ENCODE assay signal across 1 cellular context in genomic region chr3:45538641-45538986, GRCh38.
TF ChIP-seq lines count a peak whose summit lies in the region.

No MANE protein-coding gene starts in this region.

TF ChIP-seq in endothelial cell of umbilical vein, 7 proteins besides CTCF, POLR2A, EP300 and RAD21:
- TF ChIP-seq POLR2AphosphoS5 (IDR thresholded peaks at IDR 0.05; ENCODE audit: insufficient read depth, low read depth, low read length): no peak
- TF ChIP-seq EZH2 (IDR thresholded peaks at IDR 0.05; ENCODE audit: borderline replicate concordance, low read depth, low read length, severe bottlenecking): no peak
- TF ChIP-seq MAX (IDR thresholded peaks at IDR 0.05; ENCODE audit: insufficient read depth, insufficient read length): no peak
- no peak for TF ChIP-seq JUN (IDR thresholded peaks at IDR 0.05; ENCODE audit: borderline replicate concordance, insufficient read depth, insufficient read length, low read depth)
- TF ChIP-seq FOS (IDR thresholded peaks at IDR 0.05; ENCODE audit: borderline replicate concordance, insufficient read depth, low read length): no peak
- TF ChIP-seq GATA2 (IDR thresholded peaks at IDR 0.05; ENCODE audit: insufficient read depth, insufficient read length, low read depth, low read length): no peak
TF ChIP-seq in endothelial cell of umbilical vein: peak in this region for 0.
